In genomic region chr14:59013672-59014298, GRCh38 we compare ENCODE assay signal across 1 cellular context.
TF ChIP-seq lines count a peak whose summit lies in the region.

No MANE protein-coding gene starts in this region.

TF ChIP-seq in HepG2, 621 proteins besides CTCF, POLR2A, EP300 and RAD21 (continued from another document):
- TF ChIP-seq PRDM15 (CRISPR knock-in tag; IDR thresholded peaks at IDR 0.05) (no peak), TMF1 (CRISPR knock-in tag; IDR thresholded peaks at IDR 0.05; ENCODE audit: low read depth) (no peak), ISX (CRISPR knock-in tag; conservative IDR thresholded peaks at IDR 0.05) (no peak), RFX1 (IDR thresholded peaks at IDR 0.05) (no peak), NR3C1 (CRISPR knock-in tag; IDR thresholded peaks at IDR 0.05) (no peak), DZIP1 (CRISPR knock-in tag; IDR thresholded peaks at IDR 0.05) (no peak), ZNF567 (CRISPR knock-in tag; IDR thresholded peaks at IDR 0.05; ENCODE audit: borderline replicate concordance) (no peak), SOX5 (CRISPR knock-in tag; IDR thresholded peaks at IDR 0.05; ENCODE audit: borderline replicate concordance) (peak; percentile 69; the same call in 1 of the 2 replicates), GATAD2A (CRISPR knock-in tag; IDR thresholded peaks at IDR 0.05) (peak; percentile 91), GLMP (CRISPR knock-in tag; IDR thresholded peaks at IDR 0.05; ENCODE audit: borderline replicate concordance) (no peak), TSC22D2 (CRISPR knock-in tag; IDR thresholded peaks at IDR 0.05; ENCODE audit: borderline replicate concordance) (peak; percentile 29; the same call in 1 of the 2 replicates), ZNF282 (IDR thresholded peaks at IDR 0.05; ENCODE audit: partially characterized antibody) (no peak), ZNF337 (CRISPR knock-in tag; IDR thresholded peaks at IDR 0.05; ENCODE audit: borderline replicate concordance, low read depth) (no peak), ZNF792 (CRISPR knock-in tag; IDR thresholded peaks at IDR 0.05) (peak; percentile 44; the same call in 1 of the 2 replicates), E2F2 (CRISPR knock-in tag; IDR thresholded peaks at IDR 0.05; ENCODE audit: borderline replicate concordance) (no peak), ZNF780A (CRISPR knock-in tag; IDR thresholded peaks at IDR 0.05) (no peak), ZBTB14 (CRISPR knock-in tag; IDR thresholded peaks at IDR 0.05) (no peak), ZNF264 (CRISPR knock-in tag; IDR thresholded peaks at IDR 0.05) (peak; percentile 76; the same call in 1 of the 2 replicates), THAP9 (CRISPR knock-in tag; IDR thresholded peaks at IDR 0.05; ENCODE audit: borderline replicate concordance) (no peak), GFI1 (CRISPR knock-in tag; IDR thresholded peaks at IDR 0.05; ENCODE audit: borderline replicate concordance) (peak; percentile 49; the same call in 1 of the 2 replicates), POLR2AphosphoS2 (IDR thresholded peaks at IDR 0.05; ENCODE audit: low read depth, low read length) (no peak), XBP1 (CRISPR knock-in tag; IDR thresholded peaks at IDR 0.05) (peak; percentile 40; the same call in 1 of the 2 replicates), NFKB2 (CRISPR knock-in tag; IDR thresholded peaks at IDR 0.05; ENCODE audit: borderline replicate concordance) (no peak)
